Comparison of ENCODE assay signal across 3 cellular contexts in genomic region chr2:129958736-129959135, GRCh38. TPM values are rescaled to one million over a fixed set of nuclear protein-coding genes. Genes with fewer than 3 reads are reported as not detected.
"Had no signal": no experiment of that assay in that cellular context is flagged by ENCODE, and none has a peak within 500 bp of the region (broad histone marks: within the 10 kb centered on the region; RNA-seq: fewer than 3 reads in every experiment).

No MANE protein-coding gene starts in this region.

RNA-seq across cellular contexts. Expression of gene RAB6C, which starts 20.7 kb away (rescaled TPM):
- polyA plus RNA-seq: hepatocyte, immature natural killer cell, keratinocyte had no signal
